1 cellular context compared by ENCODE assay signal in the genomic region with DNA sequence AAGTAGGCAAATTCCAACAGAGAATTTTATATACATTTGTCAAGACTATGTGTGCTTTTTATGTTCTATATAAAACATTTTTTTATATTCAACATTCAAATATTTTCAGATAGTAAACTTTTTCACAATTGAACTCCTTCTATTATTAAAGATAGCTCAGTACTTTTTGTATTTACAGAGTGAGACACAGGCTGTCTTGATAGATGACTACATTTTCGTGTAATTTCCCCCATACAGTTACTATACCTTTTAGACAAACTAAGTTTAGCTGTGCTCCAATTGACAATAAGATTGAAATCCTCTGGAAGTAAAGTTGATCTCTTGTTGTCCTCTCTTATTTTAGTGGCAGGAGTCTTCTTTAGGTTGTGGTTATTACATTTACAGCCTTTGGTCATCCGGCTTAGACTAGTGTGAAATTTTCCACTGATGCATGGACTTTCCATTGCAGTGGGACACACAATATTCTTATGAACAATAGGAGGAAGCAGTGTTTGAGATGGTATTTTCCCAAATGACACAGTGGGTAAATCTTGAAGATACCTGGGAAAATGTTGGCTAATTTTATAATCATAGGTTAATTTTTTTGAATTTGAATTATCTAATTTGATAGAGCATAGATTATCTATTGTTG.
TF ChIP-seq lines count a peak whose summit lies in the region.

No MANE protein-coding gene starts in this region.

TF ChIP-seq in IMR-90, 13 proteins besides CTCF, POLR2A, EP300 and RAD21:
- TF ChIP-seq MAFK (IDR thresholded peaks at IDR 0.05; ENCODE audit: low read depth, low read length) (no peak), CEBPB (IDR thresholded peaks at IDR 0.05; ENCODE audit: low read depth, low read length) (no peak), NFE2L2 (IDR thresholded peaks at IDR 0.05; ENCODE audit: low read depth, low read length) (no peak), BHLHE40 (IDR thresholded peaks at IDR 0.05; ENCODE audit: low read depth, low read length) (no peak), CHD1 (IDR thresholded peaks at IDR 0.05; ENCODE audit: low read depth, low read length) (no peak), RFX5 (IDR thresholded peaks at IDR 0.05; ENCODE audit: low read depth, low read length) (no peak), RCOR1 (IDR thresholded peaks at IDR 0.05; ENCODE audit: insufficient replicate concordance, low read length) (no peak), MAZ (IDR thresholded peaks at IDR 0.05; ENCODE audit: borderline replicate concordance, low read depth, low read length) (no peak)
- TF ChIP-seq, protein P1, sequence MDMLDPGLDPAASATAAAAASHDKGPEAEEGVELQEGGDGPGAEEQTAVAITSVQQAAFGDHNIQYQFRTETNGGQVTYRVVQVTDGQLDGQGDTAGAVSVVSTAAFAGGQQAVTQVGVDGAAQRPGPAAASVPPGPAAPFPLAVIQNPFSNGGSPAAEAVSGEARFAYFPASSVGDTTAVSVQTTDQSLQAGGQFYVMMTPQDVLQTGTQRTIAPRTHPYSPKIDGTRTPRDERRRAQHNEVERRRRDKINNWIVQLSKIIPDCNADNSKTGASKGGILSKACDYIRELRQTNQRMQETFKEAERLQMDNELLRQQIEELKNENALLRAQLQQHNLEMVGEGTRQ (IDR thresholded peaks at IDR 0.05; ENCODE audit: low read depth, low read length) = no peak
